ENCODE assay signal across 26 cellular contexts in genomic region chr9:93397664-93398381, GRCh38. TPM values are rescaled to one million over a fixed set of nuclear protein-coding genes. Genes with fewer than 3 reads are reported as not detected.
DNase-seq lines count a peak whose midpoint lies in the region; ATAC-seq and TF ChIP-seq lines count a peak whose summit lies in the region.
"Had no signal": no experiment of that assay in that cellular context is flagged by ENCODE, and none has a peak within 500 bp of the region (broad histone marks: within the 10 kb centered on the region; RNA-seq: fewer than 3 reads in every experiment).

No MANE protein-coding gene starts in this region.

- WGBS in psoas muscle, 3 donors, result 66 to 71% (median 69%) methylated on average over 10 of the region's 10 CpGs

- H3K36me3 Mint-ChIP-seq in MCF 10A (ENCODE audit: insufficient read depth, unreplicated experiment), result peaks cover 6% of the 10 kb centered on the region
- H3K36me3 Mint-ChIP-seq: activated naive CD4-positive, alpha-beta T cell treated with anti-CD3 and anti-CD28 coated beads, Interleukin-2, amount 10 ng/mL, durations not matched to agents 7 days and 5 days; CD14-positive monocyte; naive thymus-derived CD4-positive, alpha-beta T cell had no signal

- H4K20me1 ChIP-seq in PC-3 (ENCODE audit: low read length), result no peaks in the 10 kb centered on the region

- in situ Hi-C loops in KBM-7 (cut with MboI; ENCODE audit: low pct_unique_long_range_greater_than_20kb, low sequenced_read_pairs), result no loop called here

- peaks cover 19% of the 10 kb centered on the region for H3K4me1 Mint-ChIP-seq in MCF 10A (ENCODE audit: insufficient read depth, unreplicated experiment)
- H3K4me1 Mint-ChIP-seq: activated naive CD4-positive, alpha-beta T cell treated with anti-CD3 and anti-CD28 coated beads, Interleukin-2, amount 10 ng/mL, durations not matched to agents 7 days and 5 days; naive thymus-derived CD4-positive, alpha-beta T cell had no signal

- H3K27me3 ChIP-seq in breast epithelium, result no peaks in the 10 kb centered on the region
- no peaks in the 10 kb centered on the region for H3K27me3 ChIP-seq in PC-3 (ENCODE audit: low read length)
- H3K27me3 ChIP-seq in psoas muscle (ENCODE audit: insufficient read depth in 3 of 3, low read length in 2 of 3), result no peaks in the 10 kb centered on the region
- H3K27me3 ChIP-seq: foreskin keratinocyte, Peyer's patch, stomach, upper lobe of left lung had no signal

- CTCF ChIA-PET in MCF 10A (lab: Yijun Ruan, JAX) (no interaction called here), PC-3 (lab: Charles Lee) (no interaction called here)

- H3K4me3 ChIP-seq in breast epithelium (no peak overlapping the region), PC-3 (ENCODE audit: low read length) (no peak overlapping the region), fibroblast of pulmonary artery (replicated peaks; ENCODE audit: low read depth, low read length) (no peak overlapping the region), psoas muscle (no peak overlapping the region)
- H3K4me3 ChIP-seq: Peyer's patch, stomach, upper lobe of left lung had no signal

- no peak overlapping the region for H3K4me2 ChIP-seq in PC-3 (ENCODE audit: low read length)
- H3K4me2 ChIP-seq: KMS-11 had no signal

- no peak for TF ChIP-seq CTCF in MCF 10A (IDR thresholded peaks at IDR 0.05; ENCODE audit: unreplicated experiment)
- no peak for TF ChIP-seq CTCF in breast epithelium (IDR thresholded peaks at IDR 0.05)
- no peak for TF ChIP-seq CTCF in PC-3 (conservative IDR thresholded peaks at IDR 0.05; ENCODE audit: low read depth, low read length)
- TF ChIP-seq CTCF in fibroblast of pulmonary artery (IDR thresholded peaks at IDR 0.05; ENCODE audit: low read length, missing control alignments), result no peak
- TF ChIP-seq CTCF in psoas muscle (IDR thresholded peaks at IDR 0.05), result no peak

- no peak overlapping the region for H2AFZ ChIP-seq in PC-3 (ENCODE audit: low read length)

- intact Hi-C loops in MCF 10A (cut with micrococcal nuclease) (no loop called here), breast epithelium (cut with DNase I; ENCODE audit: low total_unique reads) (no loop called here), PC-3 (cut with micrococcal nuclease) (no loop called here), psoas muscle (cut with DNase I) (no loop called here)

- no peaks in the 10 kb centered on the region for H3K9me2 ChIP-seq in PC-3 (replicated peaks; ENCODE audit: low read length)

- peak overlapping the region in 1 of 2 donors; percentile 48 for H3K27ac ChIP-seq in breast epithelium
- H3K27ac ChIP-seq in PC-3 (ENCODE audit: low read length), result no peak overlapping the region
- no peak overlapping the region for H3K27ac ChIP-seq in psoas muscle
- H3K27ac ChIP-seq: foreskin keratinocyte, KMS-11, Peyer's patch, stomach, upper lobe of left lung had no signal

- H3K9me3 ChIP-seq in breast epithelium (no peaks in the 10 kb centered on the region), PC-3 (ENCODE audit: low read length) (no peaks in the 10 kb centered on the region), psoas muscle (no peaks in the 10 kb centered on the region)
- H3K9me3 ChIP-seq: Peyer's patch, stomach, upper lobe of left lung had no signal

- no peaks in the 10 kb centered on the region for H3F3A ChIP-seq in PC-3 (ENCODE audit: low read length, unreplicated experiment)

- H3K4me3 Mint-ChIP-seq in MCF 10A (ENCODE audit: unreplicated experiment), result no peak overlapping the region
- H3K4me3 Mint-ChIP-seq: activated naive CD4-positive, alpha-beta T cell treated with anti-CD3 and anti-CD28 coated beads, Interleukin-2, amount 10 ng/mL, durations not matched to agents 7 days and 5 days; activated T-cell treated with anti-CD3 and anti-CD28 coated beads, Interleukin-2, amount 50 U/mL, for 4 hours; CD14-positive monocyte; HFFc6; naive thymus-derived CD4-positive, alpha-beta T cell had no signal

- H3K27ac Mint-ChIP-seq in MCF 10A (ENCODE audit: low read depth, unreplicated experiment), result no peak overlapping the region
- H3K27ac Mint-ChIP-seq: activated naive CD4-positive, alpha-beta T cell treated with anti-CD3 and anti-CD28 coated beads, Interleukin-2, amount 10 ng/mL, durations not matched to agents 7 days and 5 days; HFFc6 had no signal

- no peaks in the 10 kb centered on the region for H3K27me3 Mint-ChIP-seq in MCF 10A (ENCODE audit: insufficient read depth, unreplicated experiment)

- DNase-seq in MCF 10A (ENCODE audit: unreplicated experiment) (peak; percentile 77), breast epithelium (ENCODE audit: low spot score in 2 of 2) (no peak), PC-3 (peak; percentile 1), fibroblast of pulmonary artery (ENCODE audit: low read depth) (peak; percentile 60), psoas muscle (no peak), KBM-7 (no peak), germinal center (ENCODE audit: low spot score) (no peak)
- no peak for DNase-seq in stimulated activated CD4-positive, alpha-beta T cell treated with anti-CD3 and anti-CD28 coated beads, Interleukin-4, amount 100 ng/mL, for 4 hours
- DNase-seq: activated CD4-positive, CD25-positive, alpha-beta regulatory T cell treated with anti-CD3 and anti-CD28 coated beads, Interleukin-2, amount 50 U/mL, for 72 hours; activated naive CD4-positive, alpha-beta T cell treated with anti-CD3 and anti-CD28 coated beads, Interleukin-2, amount 10 ng/mL, durations not matched to agents 7 days and 5 days; activated T-cell treated with anti-CD3 and anti-CD28 coated beads, Interleukin-2, amount 50 U/mL, for 4 hours; DMS153; HFFc6; hypothalamus; naive thymus-derived CD4-positive, alpha-beta T cell; NCI-H2107; NCI-H748 treated with DMSO at 0.1 percent for 48 hours; Peyer's patch; stimulated activated CD4-positive, alpha-beta T cell treated with anti-CD3 and anti-CD28 coated beads, Interleukin-2, amount 100 ng/mL, for 24 hours; stomach; T1000 had no signal

- H3K9ac ChIP-seq in PC-3 (ENCODE audit: low read length), result no peak overlapping the region
- H3K9ac ChIP-seq: KMS-11 had no signal

- BruUV-seq in MCF 10A (replicated peaks; lab: Mats Ljungman, UMichigan) (no TSS peak), PC-3 (replicated peaks; lab: Mats Ljungman, UMichigan) (no TSS peak)

- H3K79me2 ChIP-seq in PC-3 (ENCODE audit: low read length), result no peaks in the 10 kb centered on the region

- TF ChIP-seq POLR2A in breast epithelium (IDR thresholded peaks at IDR 0.05), result no peak

- ATAC-seq in PC-3 (no peak), psoas muscle (no peak)
- ATAC-seq: activated T-cell treated with anti-CD3 and anti-CD28 coated beads, Interleukin-2, amount 50 U/mL, for 4 hours; foreskin keratinocyte; naive thymus-derived CD4-positive, alpha-beta T cell; SK-N-SH treated with all-trans-retinoic acid at 6 μM for 48 hours had no signal

- H3K36me3 ChIP-seq in breast epithelium (no peaks in the 10 kb centered on the region), PC-3 (ENCODE audit: low read depth, low read length) (no peaks in the 10 kb centered on the region), psoas muscle (ENCODE audit: insufficient read depth in 1 of 2, low read depth in 1 of 2) (no peaks in the 10 kb centered on the region)
- H3K36me3 ChIP-seq: Peyer's patch, stomach, upper lobe of left lung had no signal

- H3K4me1 ChIP-seq in breast epithelium (no peaks in the 10 kb centered on the region), PC-3 (ENCODE audit: insufficient read depth, low read length) (no peaks in the 10 kb centered on the region), psoas muscle (no peaks in the 10 kb centered on the region)
- H3K4me1 ChIP-seq: foreskin keratinocyte, Peyer's patch, stomach had no signal

- H3K9me3 Mint-ChIP-seq in MCF 10A (ENCODE audit: unreplicated experiment), result no peaks in the 10 kb centered on the region
- H3K9me3 Mint-ChIP-seq: activated naive CD4-positive, alpha-beta T cell treated with anti-CD3 and anti-CD28 coated beads, Interleukin-2, amount 10 ng/mL, durations not matched to agents 7 days and 5 days; activated T-cell treated with anti-CD3 and anti-CD28 coated beads, Interleukin-2, amount 50 U/mL, for 4 hours; HFFc6; naive thymus-derived CD4-positive, alpha-beta T cell had no signal

- POLR2A ChIA-PET in MCF 10A (lab: Yijun Ruan, JAX), result interaction anchor here (0.6 kb wide), 1 partner anchor 57 kb away, joined by 4 read pairs; no protein-coding TSS in a partner anchor
- POLR2A ChIA-PET in PC-3 (lab: Charles Lee; ENCODE audit: unreplicated experiment), result no interaction called here

RNA-seq across cellular contexts. Expression of gene FAM120A, which starts 53.7 kb away (rescaled TPM):
- 152 and 162 TPM in 2 replicates for total RNA-seq in MCF 10A (2022)
- total RNA-seq in breast epithelium, result 100 to 1,000 TPM in 1 of 3 donors, 10 to 100 TPM in 2; 71.0 to 103 (median 89.6) TPM
- 89.6 and 95.4 TPM in 2 replicates for total RNA-seq in PC-3 (2014; rRNA removed)
- 100 to 1,000 TPM in 3 of 4 donors, 10 to 100 TPM in 1; 67.1 to 126 (median 109) TPM for total RNA-seq in psoas muscle
- 10 to 100 TPM; 37.9 to 70.1 (median 49.3) TPM for polyA plus RNA-seq in psoas muscle

RNA-seq across cellular contexts. Expression of gene FAM120AOS, which starts 55.6 kb away (rescaled TPM):
- total RNA-seq in MCF 10A (2022), result 47.4 and 50.1 TPM in 2 replicates
- total RNA-seq in breast epithelium, result 10 to 100 TPM; 60.3 to 70.4 (median 62.9) TPM
- total RNA-seq in PC-3 (2014; rRNA removed), result 37.6 and 39.8 TPM in 2 replicates
- total RNA-seq in psoas muscle, result 10 to 100 TPM; 26.8 to 35.1 (median 29.9) TPM
- 10 to 100 TPM; 21.4 to 39.4 (median 25.4) TPM for polyA plus RNA-seq in psoas muscle

Comparison
In these comparisons a context has a peak if more than half of its experiments do, and no peak if none do; other contexts are left out.
1. DNase-seq: peak in MCF 10A (single experiment), PC-3 (single experiment) and fibroblast of pulmonary artery (single experiment); none in breast epithelium (0 of 2), psoas muscle (0 of 2), stimulated activated CD4-positive, alpha-beta T cell treated with anti-CD3 and anti-CD28 coated beads, Interleukin-4, amount 100 ng/mL, for 4 hours (0 of 2), KBM-7 (single experiment) and germinal center (single experiment).